1 cellular context compared by ENCODE assay signal in the genomic region with DNA sequence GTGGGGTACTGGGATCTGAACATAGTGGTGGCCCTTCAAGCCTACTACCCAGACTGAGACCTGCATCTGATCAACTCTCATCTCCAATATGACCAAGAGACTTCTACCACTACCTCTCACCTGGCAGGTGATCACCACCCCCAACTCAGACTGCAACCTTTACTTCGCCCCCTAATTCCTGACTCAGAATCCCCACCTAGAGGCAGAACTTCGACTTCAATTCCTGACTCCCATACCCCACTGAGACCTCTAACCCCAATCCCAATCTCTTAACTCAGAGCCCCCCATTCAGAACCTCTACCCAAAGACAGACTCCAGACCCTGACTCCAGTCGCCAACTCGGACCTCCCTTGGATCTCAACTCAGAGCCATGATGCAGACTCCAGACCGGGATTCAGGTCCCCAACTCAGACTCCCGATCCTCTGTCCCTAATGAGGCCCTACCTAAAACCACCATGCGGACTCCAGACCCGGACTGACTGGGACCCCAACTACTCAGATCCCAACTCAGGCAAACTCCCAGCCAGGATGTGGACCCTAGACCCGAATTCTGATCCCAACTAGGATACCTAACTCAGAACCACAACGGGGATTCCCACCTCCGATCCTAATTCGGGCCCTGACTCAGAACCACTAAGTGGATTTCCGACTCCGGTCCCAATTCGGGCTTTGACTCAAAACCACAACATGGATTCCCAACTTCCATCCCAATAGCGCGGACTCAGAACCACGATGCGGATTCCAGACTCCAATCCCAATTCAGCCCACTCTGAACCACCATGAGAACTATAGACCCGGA.
TF ChIP-seq lines count a peak whose summit lies in the region.

No MANE protein-coding gene starts in this region.

TF ChIP-seq in HCT116, 20 proteins besides CTCF, POLR2A, EP300 and RAD21 (continued from another document):
- TF ChIP-seq, protein P1, sequence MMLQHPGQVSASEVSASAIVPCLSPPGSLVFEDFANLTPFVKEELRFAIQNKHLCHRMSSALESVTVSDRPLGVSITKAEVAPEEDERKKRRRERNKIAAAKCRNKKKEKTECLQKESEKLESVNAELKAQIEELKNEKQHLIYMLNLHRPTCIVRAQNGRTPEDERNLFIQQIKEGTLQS (IDR thresholded peaks at IDR 0.05), result no peak
- no peak for TF ChIP-seq SRF (IDR thresholded peaks at IDR 0.05; ENCODE audit: low read depth)
- TF ChIP-seq, protein P2, sequence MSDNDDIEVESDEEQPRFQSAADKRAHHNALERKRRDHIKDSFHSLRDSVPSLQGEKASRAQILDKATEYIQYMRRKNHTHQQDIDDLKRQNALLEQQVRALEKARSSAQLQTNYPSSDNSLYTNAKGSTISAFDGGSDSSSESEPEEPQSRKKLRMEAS (IDR thresholded peaks at IDR 0.05), result no peak
